ENCODE assay signal across 11 cellular contexts in the genomic region with DNA sequence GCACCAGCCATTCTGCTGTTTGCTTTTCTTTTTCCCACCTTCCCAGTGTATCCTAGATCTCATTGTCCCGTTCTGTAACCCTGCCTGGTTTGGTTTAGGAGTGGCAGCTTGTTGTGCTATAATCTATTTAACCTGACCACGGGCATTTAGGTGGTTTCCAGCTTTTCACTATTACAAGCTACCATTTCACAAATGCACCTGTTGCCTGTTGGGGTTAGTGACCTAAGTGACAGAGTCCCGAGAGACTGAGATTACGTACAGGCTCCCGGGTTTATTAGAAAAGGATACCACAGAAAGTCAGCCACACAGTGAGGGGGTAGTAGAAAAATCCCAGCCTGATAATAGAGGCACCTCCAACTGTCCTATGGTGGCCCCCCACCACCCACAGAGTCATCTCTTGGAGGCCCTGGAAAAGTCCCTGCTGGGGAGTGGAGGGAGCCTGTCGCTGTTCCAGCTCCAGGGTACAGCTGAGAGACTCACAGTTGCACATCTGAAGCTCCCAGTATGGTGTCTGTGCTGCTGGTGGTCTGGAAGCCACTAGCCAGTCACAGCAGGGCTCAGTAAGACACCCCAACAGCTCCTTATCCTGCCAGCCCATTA. TPM values are rescaled to one million over a fixed set of nuclear protein-coding genes. Genes with fewer than 3 reads are reported as not detected.
A peak's percentile ranks its signal among the peaks of the same experiment; 100 is the strongest.
DNase-seq lines count a peak whose midpoint lies in the region; ATAC-seq, FAIRE-seq and TF ChIP-seq lines count a peak whose summit lies in the region.
"Had no signal": no experiment of that assay in that cellular context is flagged by ENCODE, and none has a peak within 500 bp of the region (broad histone marks: within the 10 kb centered on the region; RNA-seq: fewer than 3 reads in every experiment).

No MANE protein-coding gene starts in this region.

- peaks cover 40% of the 10 kb centered on the region for H3K36me3 Mint-ChIP-seq in activated CD4-positive, alpha-beta memory T cell treated with anti-CD3 and anti-CD28 coated beads, Interleukin-2, amount 10 ng/mL, durations not matched to agents 7 days and 5 days (ENCODE audit: low read depth)
- no peaks in the 10 kb centered on the region for H3K36me3 Mint-ChIP-seq in neural progenitor cell

- H3K36me3 ChIP-seq in neural progenitor cell: no peaks in the 10 kb centered on the region

- no peak overlapping the region for H3K4me3 ChIP-seq in neural progenitor cell

- H3F3A ChIP-seq in neural progenitor cell (ENCODE audit: low read depth): no peaks in the 10 kb centered on the region

- no peak overlapping the region for H3K27ac ChIP-seq in neural progenitor cell
- H3K27ac ChIP-seq: epithelial cell of prostate had no signal

- peaks cover 83% of the 10 kb centered on the region for H3K4me1 Mint-ChIP-seq in activated CD4-positive, alpha-beta memory T cell treated with anti-CD3 and anti-CD28 coated beads, Interleukin-2, amount 10 ng/mL, durations not matched to agents 7 days and 5 days
- peaks cover 5% of the 10 kb centered on the region for H3K4me1 Mint-ChIP-seq in neural progenitor cell

- H3K9me3 ChIP-seq in neural progenitor cell (ENCODE audit: low read depth): no peaks in the 10 kb centered on the region

- H3K9me3 Mint-ChIP-seq in activated CD4-positive, alpha-beta memory T cell treated with anti-CD3 and anti-CD28 coated beads, Interleukin-2, amount 10 ng/mL, durations not matched to agents 7 days and 5 days: peaks cover 4% of the 10 kb centered on the region
- H3K9me3 Mint-ChIP-seq in neural progenitor cell: no peaks in the 10 kb centered on the region

- POLR2A ChIA-PET in activated CD4-positive, alpha-beta memory T cell treated with anti-CD3 and anti-CD28 coated beads, Interleukin-2, amount 10 ng/mL, durations not matched to agents 7 days and 5 days (lab: Charles Lee): interaction anchor here (0.6 to 15.3 kb wide), 24 partner anchors 8 to 777 kb away, joined by 3 to 309 read pairs (median 4); partner anchors contain the start of genes LITAF, SOCS1 and TXNDC11

- no peak for TF ChIP-seq CTCF in neural progenitor cell (IDR thresholded peaks at IDR 0.05)

- H3K9ac ChIP-seq in neural progenitor cell: no peak overlapping the region

- no peak overlapping the region for H3K4me2 ChIP-seq in neural progenitor cell

- no peak; the same call in none of the 2 replicates for TF ChIP-seq POLR2A in GM12891 (IDR thresholded peaks at IDR 0.05; ENCODE audit: low read depth, low read length)

- no peaks in the 10 kb centered on the region for H3K79me2 ChIP-seq in neural progenitor cell (ENCODE audit: low read depth)

- no peak overlapping the region for H2AFZ ChIP-seq in neural progenitor cell (replicated peaks)

- no peaks in the 10 kb centered on the region for H3K27me3 Mint-ChIP-seq in activated CD4-positive, alpha-beta memory T cell treated with anti-CD3 and anti-CD28 coated beads, Interleukin-2, amount 10 ng/mL, durations not matched to agents 7 days and 5 days
- H3K27me3 Mint-ChIP-seq in neural progenitor cell (ENCODE audit: insufficient read depth, low read depth): no peaks in the 10 kb centered on the region

- ATAC-seq in GM19324 (IDR thresholded peaks at IDR 0.05; ENCODE audit: low FRiP score, unreplicated experiment) (peak; percentile 58), HG03045 (IDR thresholded peaks at IDR 0.05; ENCODE audit: unreplicated experiment) (peak; percentile 48)

- no peaks in the 10 kb centered on the region for H3K27me3 ChIP-seq in neural progenitor cell

- H4K20me1 ChIP-seq in neural progenitor cell (ENCODE audit: low read depth): no peaks in the 10 kb centered on the region

- peak overlapping the region; percentile 57 for H3K4me3 Mint-ChIP-seq in activated CD4-positive, alpha-beta memory T cell treated with anti-CD3 and anti-CD28 coated beads, Interleukin-2, amount 10 ng/mL, durations not matched to agents 7 days and 5 days
- no peak overlapping the region for H3K4me3 Mint-ChIP-seq in neural progenitor cell

- DNase-seq in GM12891 (ENCODE audit: insufficient read length, low spot score) (no peak), neural progenitor cell (ENCODE audit: low spot score) (no peak), SW 1271 (lab: John Stamatoyannopoulos, UW) (no peak), SIG-M5 (lab: John Stamatoyannopoulos, UW) (no peak)
- peak; percentile 44 for DNase-seq in activated CD4-positive, alpha-beta memory T cell treated with anti-CD3 and anti-CD28 coated beads, Interleukin-2, amount 10 ng/mL, durations not matched to agents 7 days and 5 days
- DNase-seq in NK-92 treated with Interleukin-12 subunit alpha and Interleukin-12 subunit beta, amount 100 ng/mL, for 24 hours (lab: John Stamatoyannopoulos, UW): no peak
- DNase-seq: midbrain, NCI-H1694 had no signal

- peak; percentile 78 for FAIRE-seq in GM12891 (lab: Jason Lieb, UNC)

- no peaks in the 10 kb centered on the region for H3K4me1 ChIP-seq in neural progenitor cell

- peak overlapping the region; percentile 95 for H3K27ac Mint-ChIP-seq in activated CD4-positive, alpha-beta memory T cell treated with anti-CD3 and anti-CD28 coated beads, Interleukin-2, amount 10 ng/mL, durations not matched to agents 7 days and 5 days
- H3K27ac Mint-ChIP-seq in neural progenitor cell: no peak overlapping the region

- CTCF ChIA-PET in activated CD4-positive, alpha-beta memory T cell treated with anti-CD3 and anti-CD28 coated beads, Interleukin-2, amount 10 ng/mL, durations not matched to agents 7 days and 5 days (lab: Charles Lee): interaction anchor here (0.6 to 12.6 kb wide), 32 partner anchors 7 to 1102 kb away, joined by 3 to 233 read pairs (median 6); partner anchors contain the start of gene SOCS1

TF ChIP-seq in GM12891, 5 proteins besides CTCF, POLR2A, EP300 and RAD21:
- TF ChIP-seq SPI1 (IDR thresholded peaks at IDR 0.05; ENCODE audit: low read depth, low read length) (no peak), PAX5 (IDR thresholded peaks at IDR 0.05; ENCODE audit: insufficient read depth, low read length, severe bottlenecking) (no peak), POLR2AphosphoS5 (IDR thresholded peaks at IDR 0.05; ENCODE audit: low read depth, low read length) (peak; percentile 19; the same call in 1 of the 2 replicates), TAF1 (IDR thresholded peaks at IDR 0.05; ENCODE audit: low read depth, low read length) (peak; percentile 53; the same call in 1 of the 2 replicates), POU2F2 (IDR thresholded peaks at IDR 0.05; ENCODE audit: low read depth, low read length) (peak; percentile 81)

RNA-seq across cellular contexts. Expression of gene CLEC16A, which starts 21.2 kb away (rescaled TPM):
- 12.4 TPM for polyA plus RNA-seq in GM12891 (2012; ENCODE audit: low read depth, missing spikeins)
- 10 to 100 TPM; 30.3 to 32.4 TPM for total RNA-seq in activated CD4-positive, alpha-beta memory T cell treated with anti-CD3 and anti-CD28 coated beads, Interleukin-2, amount 10 ng/mL, durations not matched to agents 7 days and 5 days
- 7.8 and 11.9 TPM in 2 replicates for total RNA-seq in neural progenitor cell (ENCODE audit: low replicate concordance)

RNA-seq across cellular contexts. Expression of gene DEXI, which starts 23.3 kb away (rescaled TPM):
- polyA plus RNA-seq in GM12891 (2012; ENCODE audit: low read depth, missing spikeins): 8.4 TPM
- total RNA-seq in activated CD4-positive, alpha-beta memory T cell treated with anti-CD3 and anti-CD28 coated beads, Interleukin-2, amount 10 ng/mL, durations not matched to agents 7 days and 5 days: 10 to 100 TPM; 24.2 to 24.7 TPM
- total RNA-seq in neural progenitor cell (ENCODE audit: low replicate concordance): 16.4 and 45.9 TPM in 2 replicates
